Comparison of ENCODE assay signal across 23 cellular contexts in the genomic region with DNA sequence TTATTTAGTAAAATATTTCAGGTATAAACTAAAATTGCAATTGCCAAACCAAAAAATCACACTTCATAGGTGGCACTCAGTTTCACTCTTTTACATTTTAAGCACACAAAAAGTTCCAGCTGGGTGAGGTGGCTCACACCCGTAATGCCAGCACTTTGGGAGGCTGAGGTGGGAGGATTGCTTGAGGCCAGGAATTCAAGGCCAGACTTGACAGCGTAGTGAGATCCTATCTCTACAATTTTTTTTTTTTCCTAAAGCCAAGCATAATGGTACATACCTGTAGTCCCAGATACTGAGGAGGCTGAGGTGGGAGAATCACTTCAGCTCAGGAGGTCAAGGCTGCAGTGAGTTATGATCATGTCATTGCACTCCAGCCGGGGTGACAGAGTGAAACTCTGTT.
"Had no signal": no experiment of that assay in that cellular context is flagged by ENCODE, and none has a peak within 500 bp of the region (broad histone marks: within the 10 kb centered on the region; RNA-seq: fewer than 3 reads in every experiment).

No MANE protein-coding gene starts in this region.

- H3K27me3 ChIP-seq: dorsolateral prefrontal cortex, esophagus muscularis mucosa, foreskin keratinocyte, gastroesophageal sphincter, heart left ventricle, hepatocyte had no signal

- ATAC-seq: foreskin keratinocyte, gastroesophageal sphincter, heart left ventricle, left colon, left lobe of liver, left ventricle myocardium superior, lower lobe of right lung, mucosa of descending colon had no signal

- H3K4me1 ChIP-seq: esophagus muscularis mucosa, gastroesophageal sphincter, lower lobe of right lung had no signal

- H2AFZ ChIP-seq: hepatocyte had no signal

- DNase-seq: cortex of kidney; dermis blood vessel endothelial cell; dorsolateral prefrontal cortex; effector CD4-positive, alpha-beta T cell; effector memory CD4-positive, alpha-beta T cell; foreskin keratinocyte; heart left ventricle; hypothalamus; immature natural killer cell; islet precursor cell; kidney; kidney glomerular epithelial cell; left colon; left ventricle myocardium superior; lower lobe of right lung; mesenchymal stem cell; mucosa of descending colon; naive B cell had no signal

- H3K79me2 ChIP-seq: hepatocyte had no signal

- H3K36me3 Mint-ChIP-seq: immature natural killer cell, mesothelial cell of epicardium, naive B cell had no signal

- H3K4me3 ChIP-seq: dorsolateral prefrontal cortex, esophagus muscularis mucosa, gastroesophageal sphincter, heart left ventricle, hepatocyte, lower lobe of right lung, mucosa of descending colon had no signal

- H3K4me3 Mint-ChIP-seq: immature natural killer cell, mesothelial cell of epicardium, naive B cell had no signal

- H3K27ac ChIP-seq: dorsolateral prefrontal cortex, esophagus muscularis mucosa, foreskin keratinocyte, gastroesophageal sphincter, heart left ventricle, hepatocyte, lower lobe of right lung had no signal

- H3K4me2 ChIP-seq: hepatocyte had no signal

- H3K36me3 ChIP-seq: esophagus muscularis mucosa, gastroesophageal sphincter, heart left ventricle, lower lobe of right lung had no signal

- H3K9me3 Mint-ChIP-seq: immature natural killer cell, mesothelial cell of epicardium had no signal

- H3K9me3 ChIP-seq: esophagus muscularis mucosa, gastroesophageal sphincter, heart left ventricle, lower lobe of right lung, mucosa of descending colon had no signal

- H3K4me1 Mint-ChIP-seq: immature natural killer cell had no signal

- H3K27me3 Mint-ChIP-seq: naive B cell had no signal

- H3K27ac Mint-ChIP-seq: immature natural killer cell, mesothelial cell of epicardium, naive B cell had no signal
